ENCODE assay signal across 16 cellular contexts in the genomic region with DNA sequence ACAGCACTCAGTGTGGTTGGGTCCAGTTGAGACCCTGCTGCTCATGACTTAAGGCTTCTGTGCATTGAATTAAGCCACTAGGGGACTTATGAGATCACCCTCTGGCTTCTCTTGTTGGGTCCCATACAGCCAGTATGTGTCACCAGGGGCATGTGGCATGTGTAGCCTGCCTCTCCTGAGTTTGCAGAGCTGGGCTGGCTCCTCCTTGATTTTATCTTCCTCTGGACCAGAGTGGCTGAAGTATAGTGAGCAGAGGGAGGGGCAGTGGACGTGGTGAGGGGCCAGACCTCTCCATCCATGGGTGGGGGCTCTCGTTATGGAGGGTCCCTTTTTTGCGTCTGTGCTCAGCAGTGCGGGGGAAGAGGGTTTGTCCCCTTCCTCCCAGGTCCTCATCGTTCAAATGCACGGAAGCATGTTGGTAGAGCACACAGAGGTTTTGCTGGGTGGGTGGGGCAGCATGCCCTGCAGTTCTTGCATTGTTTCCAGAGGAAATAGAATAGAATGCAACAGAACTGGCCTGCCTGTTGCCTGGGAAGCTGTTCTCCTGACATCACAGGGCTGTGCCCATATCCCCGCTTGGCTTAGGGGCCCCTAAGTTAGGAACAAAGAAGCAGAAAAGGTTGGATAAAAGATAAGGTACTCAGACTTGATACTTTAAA.
DNase-seq lines count a peak whose midpoint lies in the region; ATAC-seq and TF ChIP-seq lines count a peak whose summit lies in the region.
"Had no signal": no experiment of that assay in that cellular context is flagged by ENCODE, and none has a peak within 500 bp of the region (broad histone marks: within the 10 kb centered on the region; RNA-seq: fewer than 3 reads in every experiment).

No MANE protein-coding gene starts in this region.

- no peak overlapping the region for H3K4me3 Mint-ChIP-seq in WTC11
- no peak overlapping the region for H3K4me3 Mint-ChIP-seq in stimulated activated memory B cell treated with anti-CD40 and anti-IgM and Interleukin-4, amounts not matched to agents 10 μg/mL and 1 μg/mL and 100 μg/mL, for 72 hours
- H3K4me3 Mint-ChIP-seq: naive thymus-derived CD8-positive, alpha-beta T cell had no signal

- H3K36me3 ChIP-seq in right atrium auricular region, result no peaks in the 10 kb centered on the region

- POLR2A ChIA-PET in WTC11 (lab: Charles Lee), result no interaction called here

- H3K27me3 ChIP-seq in right atrium auricular region, result no peaks in the 10 kb centered on the region

- H3K9me3 Mint-ChIP-seq in WTC11, result no peaks in the 10 kb centered on the region
- H3K9me3 Mint-ChIP-seq in stimulated activated memory B cell treated with anti-CD40 and anti-IgM and Interleukin-4, amounts not matched to agents 10 μg/mL and 1 μg/mL and 100 μg/mL, for 72 hours, result no peaks in the 10 kb centered on the region
- H3K9me3 Mint-ChIP-seq: naive thymus-derived CD8-positive, alpha-beta T cell had no signal

- CTCF ChIA-PET in WTC11 (lab: Charles Lee), result interaction anchor here (0.8 to 0.9 kb wide), 2 partner anchors 11 to 76 kb away, joined by 3 to 5 read pairs; no protein-coding TSS in a partner anchor

- H3K36me3 Mint-ChIP-seq in WTC11, result no peaks in the 10 kb centered on the region
- H3K36me3 Mint-ChIP-seq in stimulated activated memory B cell treated with anti-CD40 and anti-IgM and Interleukin-4, amounts not matched to agents 10 μg/mL and 1 μg/mL and 100 μg/mL, for 72 hours, result no peaks in the 10 kb centered on the region
- H3K36me3 Mint-ChIP-seq: naive thymus-derived CD8-positive, alpha-beta T cell had no signal

- peaks cover 28% of the 10 kb centered on the region for H3K4me1 Mint-ChIP-seq in WTC11
- H3K4me1 Mint-ChIP-seq in stimulated activated memory B cell treated with anti-CD40 and anti-IgM and Interleukin-4, amounts not matched to agents 10 μg/mL and 1 μg/mL and 100 μg/mL, for 72 hours, result peaks cover 10% of the 10 kb centered on the region

- H3K4me1 ChIP-seq in right atrium auricular region, result peaks cover 0 to 37% of the 10 kb centered on the region in 2 donors

- ATAC-seq in WTC11 (0 out of 2 replicates have a peak, but pooled peaks have one; percentile 37), HG03469 (IDR thresholded peaks at IDR 0.05; ENCODE audit: unreplicated experiment) (no peak)
- peak; percentile 20 for ATAC-seq in stimulated activated memory B cell treated with anti-CD40 and anti-IgM and Interleukin-4, amounts not matched to agents 10 μg/mL and 1 μg/mL and 100 μg/mL, for 72 hours
- ATAC-seq: activated CD4-positive, CD25-positive, alpha-beta regulatory T cell treated with anti-CD3 and anti-CD28 coated beads, Interleukin-2, amount 50 U/mL, for 24 hours; HCT116; naive thymus-derived CD8-positive, alpha-beta T cell had no signal

- no peaks in the 10 kb centered on the region; the same call in 1 of the 2 replicates for H3K27me3 Mint-ChIP-seq in WTC11 (ENCODE audit: low read depth)
- peaks cover 28% of the 10 kb centered on the region for H3K27me3 Mint-ChIP-seq in stimulated activated memory B cell treated with anti-CD40 and anti-IgM and Interleukin-4, amounts not matched to agents 10 μg/mL and 1 μg/mL and 100 μg/mL, for 72 hours
- H3K27me3 Mint-ChIP-seq: naive thymus-derived CD8-positive, alpha-beta T cell had no signal

- no peaks in the 10 kb centered on the region for H3K9me3 ChIP-seq in right atrium auricular region

- TF ChIP-seq CTCF in WTC11 (IDR thresholded peaks at IDR 0.05) (no peak), right atrium auricular region (IDR thresholded peaks at IDR 0.05) (peak in 1 of 2 donors; percentile 46)

- peak overlapping the region; percentile 66 to 70 for H3K27ac ChIP-seq in right atrium auricular region

- H3K27ac Mint-ChIP-seq in WTC11, result no peak overlapping the region
- no peak overlapping the region for H3K27ac Mint-ChIP-seq in stimulated activated memory B cell treated with anti-CD40 and anti-IgM and Interleukin-4, amounts not matched to agents 10 μg/mL and 1 μg/mL and 100 μg/mL, for 72 hours

- DNase-seq in HuH-7.5 (ENCODE audit: low spot score) (peak; percentile 13), WTC11 (ENCODE audit: low spot score) (no peak), right atrium auricular region (ENCODE audit: low spot score) (peak; percentile 52), activated T-cell treated with anti-CD3 and anti-CD28 coated beads for 4 hours (no peak), DMS114 treated with DMSO at 0.1 percent for 48 hours (lab: John Stamatoyannopoulos, UW; ENCODE audit: unreplicated experiment) (no peak)
- DNase-seq: activated effector memory CD4-positive, alpha-beta T cell treated with Interleukin-2 at 50 U/mL for 16 hours; AML-193; Calu3; mammary epithelial cell; naive thymus-derived CD8-positive, alpha-beta T cell; NCI-H1694 treated with DMSO at 0.1 percent for 48 hours; SHP77 treated with DMSO at 0.1 percent for 48 hours had no signal

- no peak overlapping the region for H3K4me3 ChIP-seq in right atrium auricular region

TF ChIP-seq in WTC11, 78 proteins besides CTCF, POLR2A, EP300 and RAD21:
- TF ChIP-seq RORB (CRISPR knock-in tag; IDR thresholded peaks at IDR 0.05), result no peak
- no peak for TF ChIP-seq OVOL2 (CRISPR knock-in tag; IDR thresholded peaks at IDR 0.05; ENCODE audit: borderline replicate concordance)
- TF ChIP-seq NFE2L1 (CRISPR knock-in tag; IDR thresholded peaks at IDR 0.05), result no peak
- TF ChIP-seq, protein P1, sequence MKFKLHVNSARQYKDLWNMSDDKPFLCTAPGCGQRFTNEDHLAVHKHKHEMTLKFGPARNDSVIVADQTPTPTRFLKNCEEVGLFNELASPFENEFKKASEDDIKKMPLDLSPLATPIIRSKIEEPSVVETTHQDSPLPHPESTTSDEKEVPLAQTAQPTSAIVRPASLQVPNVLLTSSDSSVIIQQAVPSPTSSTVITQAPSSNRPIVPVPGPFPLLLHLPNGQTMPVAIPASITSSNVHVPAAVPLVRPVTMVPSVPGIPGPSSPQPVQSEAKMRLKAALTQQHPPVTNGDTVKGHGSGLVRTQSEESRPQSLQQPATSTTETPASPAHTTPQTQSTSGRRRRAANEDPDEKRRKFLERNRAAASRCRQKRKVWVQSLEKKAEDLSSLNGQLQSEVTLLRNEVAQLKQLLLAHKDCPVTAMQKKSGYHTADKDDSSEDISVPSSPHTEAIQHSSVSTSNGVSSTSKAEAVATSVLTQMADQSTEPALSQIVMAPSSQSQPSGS (CRISPR knock-in tag; IDR thresholded peaks at IDR 0.05; ENCODE audit: borderline replicate concordance, low read depth), result no peak
- no peak for TF ChIP-seq ZNF416 (CRISPR knock-in tag; IDR thresholded peaks at IDR 0.05)
- no peak for TF ChIP-seq CREM (CRISPR knock-in tag; IDR thresholded peaks at IDR 0.05)
- TF ChIP-seq, protein P2, sequence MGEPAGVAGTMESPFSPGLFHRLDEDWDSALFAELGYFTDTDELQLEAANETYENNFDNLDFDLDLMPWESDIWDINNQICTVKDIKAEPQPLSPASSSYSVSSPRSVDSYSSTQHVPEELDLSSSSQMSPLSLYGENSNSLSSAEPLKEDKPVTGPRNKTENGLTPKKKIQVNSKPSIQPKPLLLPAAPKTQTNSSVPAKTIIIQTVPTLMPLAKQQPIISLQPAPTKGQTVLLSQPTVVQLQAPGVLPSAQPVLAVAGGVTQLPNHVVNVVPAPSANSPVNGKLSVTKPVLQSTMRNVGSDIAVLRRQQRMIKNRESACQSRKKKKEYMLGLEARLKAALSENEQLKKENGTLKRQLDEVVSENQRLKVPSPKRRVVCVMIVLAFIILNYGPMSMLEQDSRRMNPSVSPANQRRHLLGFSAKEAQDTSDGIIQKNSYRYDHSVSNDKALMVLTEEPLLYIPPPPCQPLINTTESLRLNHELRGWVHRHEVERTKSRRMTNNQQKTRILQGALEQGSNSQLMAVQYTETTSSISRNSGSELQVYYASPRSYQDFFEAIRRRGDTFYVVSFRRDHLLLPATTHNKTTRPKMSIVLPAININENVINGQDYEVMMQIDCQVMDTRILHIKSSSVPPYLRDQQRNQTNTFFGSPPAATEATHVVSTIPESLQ (CRISPR knock-in tag; IDR thresholded peaks at IDR 0.05), result no peak
- no peak for TF ChIP-seq CREB1 (CRISPR knock-in tag; IDR thresholded peaks at IDR 0.05)
- no peak for TF ChIP-seq CBFB (CRISPR knock-in tag; IDR thresholded peaks at IDR 0.05; ENCODE audit: low read depth)

Comparison
In these comparisons a context has a peak if more than half of its experiments do, and no peak if none do; other contexts are left out.
1. DNase-seq: peak in HuH-7.5 (single experiment) and right atrium auricular region (single experiment); none in WTC11 (single experiment), activated T-cell treated with anti-CD3 and anti-CD28 coated beads for 4 hours (single experiment) and DMS114 treated with DMSO at 0.1 percent for 48 hours (single experiment).